ENCODE assay signal across 8 cellular contexts in genomic region chr19:5805465-5806132, GRCh38. TPM values are rescaled to one million over a fixed set of nuclear protein-coding genes. Genes with fewer than 3 reads are reported as not detected.
DNase-seq lines count a peak whose midpoint lies in the region; ATAC-seq, FAIRE-seq and TF ChIP-seq lines count a peak whose summit lies in the region.
"Had no signal": no experiment of that assay in that cellular context is flagged by ENCODE, and none has a peak within 500 bp of the region (broad histone marks: within the 10 kb centered on the region; RNA-seq: fewer than 3 reads in every experiment).

No MANE protein-coding gene starts in this region.

- H3K9ac ChIP-seq in HepG2 (ENCODE audit: insufficient read depth, low read depth, low read length) = peak overlapping the region; percentile 47; the same call in 1 of the 2 replicates

- H3K4me3 ChIP-seq in GM12865 (ENCODE audit: low read depth, low read length) (no peak overlapping the region), HepG2 (replicated peaks in 1 of 3; ENCODE audit: insufficient read depth in 1 of 3, low read depth in 2 of 3, low read length in 3 of 3) (peak overlapping the region; percentile 56 to 75 (median 63))

- WGBS in HepG2 (ENCODE audit: low lambda C conversion rate) = 4% methylated on average over 10 of the region's 46 CpGs

- ATAC-seq in HepG2 (peak; percentile 65), GM18873 (IDR thresholded peaks at IDR 0.05; ENCODE audit: low FRiP score, unreplicated experiment) (no peak)

- CTCF ChIA-PET in HepG2 (lab: Yijun Ruan, JAX; ENCODE audit: low intra/inter-chr PET ratio, low total read pairs) = interaction anchor here (3.3 to 4.6 kb wide), 3 partner anchors 18 to 86 kb away, joined by 19 to 71 read pairs (median 30); no protein-coding TSS in a partner anchor

- no peak for DNase-seq in GM12865 (ENCODE audit: low read depth)
- peak; percentile 51 for DNase-seq in NCI-H1694 (lab: John Stamatoyannopoulos, UW)
- peak; percentile 69 for DNase-seq in UCSD-AML1 (lab: John Stamatoyannopoulos, UW; ENCODE audit: unreplicated experiment)
- peak; percentile 47 for DNase-seq in central memory CD4-positive, alpha-beta T cell
- peak; percentile 65 for DNase-seq in HepG2 (ENCODE audit: low spot score)
- peak; percentile 35 for DNase-seq in stimulated activated naive CD4-positive, alpha-beta T cell treated with Interleukin-2 at 50 U/mL for 16 hours (lab: John Stamatoyannopoulos, UW)

- H3K27me3 ChIP-seq in HepG2 (ENCODE audit: control insufficient read depth in 1 of 2, insufficient read depth in 2 of 2, low read length in 2 of 2) = no peaks in the 10 kb centered on the region

- no TSS peak for BruUV-seq in HepG2 (replicated peaks; lab: Mats Ljungman, UMichigan)

- no peak for TF ChIP-seq EP300 in HepG2 (IDR thresholded peaks at IDR 0.05; ENCODE audit: low read depth in 2 of 2, low read length in 2 of 2)
- no peak for TF ChIP-seq EP300 in HepG2 (CRISPR knock-in tag; IDR thresholded peaks at IDR 0.05; ENCODE audit: borderline replicate concordance)

- peak; percentile 82 for TF ChIP-seq RAD21 in HepG2 (CRISPR knock-in tag; IDR thresholded peaks at IDR 0.05)

- in situ Hi-C loops in HepG2 (cut with HindIII; ENCODE audit: extremely low pct_ligation_motif_present, low pct_unique_long_range_greater_than_20kb) = loop anchor here (5.0 kb wide), 1 partner anchor 87 kb away; no protein-coding TSS in a partner anchor

- FAIRE-seq in HepG2 (lab: Jason Lieb, UNC) = peak; percentile 4
- FAIRE-seq: colon had no signal

- peak overlapping the region; percentile 83 for H3K4me2 ChIP-seq in HepG2 (ENCODE audit: low read depth, low read length)

- no peak overlapping the region for H2AFZ ChIP-seq in HepG2 (ENCODE audit: low read length)

- H3K79me2 ChIP-seq in HepG2 (ENCODE audit: insufficient read depth, low read length) = no peaks in the 10 kb centered on the region

- TF ChIP-seq CTCF in GM12865 (IDR thresholded peaks at IDR 0.05; ENCODE audit: insufficient read depth, low read depth, low read length, missing control alignments) (peak; percentile 49), HepG2 (CRISPR knock-in tag; IDR thresholded peaks at IDR 0.05) (peak; percentile 96)

- POLR2A ChIA-PET in HepG2 (lab: Yijun Ruan, JAX) = no interaction called here

- H3K9me3 ChIP-seq in HepG2 (ENCODE audit: low read length) = no peaks in the 10 kb centered on the region

- H3K4me1 ChIP-seq in HepG2 (ENCODE audit: insufficient read depth, low read length) = peaks cover 55% of the 10 kb centered on the region

- intact Hi-C loops in HepG2 (cut with micrococcal nuclease; ENCODE audit: unreplicated experiment) = loop anchor here (10.0 kb wide), 1 partner anchor 219 kb away; no protein-coding TSS in a partner anchor

- H3K36me3 ChIP-seq in HepG2 (replicated peaks in 1 of 2; ENCODE audit: control insufficient read depth in 1 of 2, insufficient read depth in 2 of 2, low read length in 2 of 2) = no peaks in the 10 kb centered on the region

- no peaks in the 10 kb centered on the region for H4K20me1 ChIP-seq in HepG2 (ENCODE audit: insufficient read depth, low read length)

- TF ChIP-seq POLR2A in HepG2 (IDR thresholded peaks at IDR 0.05; ENCODE audit: insufficient read depth in 1 of 2, low read depth in 2 of 2, low read length in 2 of 2) = no peak

- no peak overlapping the region for H3K27ac ChIP-seq in HepG2 (ENCODE audit: extremely low read length, insufficient read depth, low read length)

RNA-seq across cellular contexts. Expression of gene NRTN, which starts 0.7 kb away (rescaled TPM):
- 3.2 and 4.1 TPM in 2 replicates for total RNA-seq in HepG2 (2016; rRNA removed; fragmentation: Illumina TruSeq; extraction: Trizol)
- total RNA-seq in HepG2 (2016; cell fraction: cytosol; rRNA removed; fragmentation: Illumina TruSeq; extraction: Trizol; ENCODE audit: low read depth) = 6.3 and 6.9 TPM in 2 replicates
- total RNA-seq in HepG2 (2016; cell fraction: insoluble cytoplasmic fraction; rRNA removed; fragmentation: Illumina TruSeq; extraction: Trizol) = 3.3 and 3.6 TPM in 2 replicates
- total RNA-seq in HepG2 (2016; cell fraction: membrane; rRNA removed; fragmentation: Illumina TruSeq; extraction: Trizol) = 11.2 and 12.2 TPM in 2 replicates
- total RNA-seq in HepG2 (2016; cell fraction: nucleus; rRNA removed; fragmentation: Illumina TruSeq; extraction: Trizol) = 1.9 TPM in 2 replicates
- 5.3 and 7.3 TPM in 2 replicates for polyA plus RNA-seq in HepG2 (2011; rRNA removed)
- polyA plus RNA-seq in HepG2 (2011; cell fraction: cytosol; rRNA removed) = 3.3 and 7.0 TPM in 2 replicates
- polyA plus RNA-seq in HepG2 (2011; cell fraction: nucleus; rRNA removed) = 5.3 and 5.4 TPM in 2 replicates
- 3.3 and 6.4 TPM in 2 replicates for polyA plus RNA-seq in HepG2 (2012)
- 9.7 and 9.9 TPM in 2 replicates for polyA plus RNA-seq in HepG2 (2016; cell fraction: cytosol; fragmentation: Illumina TruSeq; extraction: Trizol; ENCODE audit: low read depth)
- 4.5 and 4.6 TPM in 2 replicates for polyA plus RNA-seq in HepG2 (2016; cell fraction: insoluble cytoplasmic fraction; fragmentation: Illumina TruSeq; extraction: Trizol; ENCODE audit: low read depth)
- 13.7 and 14.4 TPM in 2 replicates for polyA plus RNA-seq in HepG2 (2016; cell fraction: membrane; fragmentation: Illumina TruSeq; extraction: Trizol; ENCODE audit: low read depth)
- 2.8 and 4.0 TPM in 2 replicates for polyA plus RNA-seq in HepG2 (2016; cell fraction: nucleus; fragmentation: Illumina TruSeq; extraction: Trizol; ENCODE audit: insufficient read depth, low read depth)
- polyA minus RNA-seq in HepG2 (2011; rRNA and poly(A)+ RNA removed; ENCODE audit: low replicate concordance) = 0.14 and 10.3 TPM in 2 replicates
- polyA minus RNA-seq in HepG2 (2011; cell fraction: cytosol; rRNA and poly(A)+ RNA removed) = 5.2 and 5.8 TPM in 2 replicates
- polyA minus RNA-seq in HepG2 (2011; cell fraction: nucleus; rRNA and poly(A)+ RNA removed) = 1.2 and 1.8 TPM in 2 replicates

RNA-seq across cellular contexts. Expression of gene DUS3L, which starts 14.6 kb away (rescaled TPM):
- total RNA-seq in HepG2 (2016; rRNA removed; fragmentation: Illumina TruSeq; extraction: Trizol) = 20.6 and 25.1 TPM in 2 replicates
- total RNA-seq in HepG2 (2016; cell fraction: cytosol; rRNA removed; fragmentation: Illumina TruSeq; extraction: Trizol; ENCODE audit: low read depth) = 7.1 and 7.6 TPM in 2 replicates
- 19.2 and 25.0 TPM in 2 replicates for total RNA-seq in HepG2 (2016; cell fraction: insoluble cytoplasmic fraction; rRNA removed; fragmentation: Illumina TruSeq; extraction: Trizol)
- 8.0 and 8.5 TPM in 2 replicates for total RNA-seq in HepG2 (2016; cell fraction: membrane; rRNA removed; fragmentation: Illumina TruSeq; extraction: Trizol)
- total RNA-seq in HepG2 (2016; cell fraction: nucleus; rRNA removed; fragmentation: Illumina TruSeq; extraction: Trizol) = 16.2 and 25.2 TPM in 2 replicates
- polyA plus RNA-seq in HepG2 (2011; rRNA removed) = 13.3 and 15.6 TPM in 2 replicates
- polyA plus RNA-seq in HepG2 (2011; cell fraction: cytosol; rRNA removed) = 10.8 and 19.0 TPM in 2 replicates
- polyA plus RNA-seq in HepG2 (2011; cell fraction: nucleus; rRNA removed) = 82.5 and 110 TPM in 2 replicates
- polyA plus RNA-seq in HepG2 (2012) = 8.5 and 16.9 TPM in 2 replicates
- 2.4 and 3.1 TPM in 2 replicates for polyA plus RNA-seq in HepG2 (2016; cell fraction: cytosol; fragmentation: Illumina TruSeq; extraction: Trizol; ENCODE audit: low read depth)
- polyA plus RNA-seq in HepG2 (2016; cell fraction: insoluble cytoplasmic fraction; fragmentation: Illumina TruSeq; extraction: Trizol; ENCODE audit: low read depth) = 18.3 and 18.8 TPM in 2 replicates
- polyA plus RNA-seq in HepG2 (2016; cell fraction: membrane; fragmentation: Illumina TruSeq; extraction: Trizol; ENCODE audit: low read depth) = 6.3 TPM in 2 replicates
- polyA plus RNA-seq in HepG2 (2016; cell fraction: nucleus; fragmentation: Illumina TruSeq; extraction: Trizol; ENCODE audit: insufficient read depth, low read depth) = 41.4 and 60.6 TPM in 2 replicates
- 25.0 and 31.3 TPM in 2 replicates for polyA minus RNA-seq in HepG2 (2011; rRNA and poly(A)+ RNA removed; ENCODE audit: low replicate concordance)
- 13.3 and 13.6 TPM in 2 replicates for polyA minus RNA-seq in HepG2 (2011; cell fraction: cytosol; rRNA and poly(A)+ RNA removed)
- 16.8 and 28.8 TPM in 2 replicates for polyA minus RNA-seq in HepG2 (2011; cell fraction: nucleus; rRNA and poly(A)+ RNA removed)

RNA-seq across cellular contexts. Expression of gene PRR22, which starts 21.1 kb away (rescaled TPM):
- 0.77 and 2.3 TPM in 2 replicates for total RNA-seq in HepG2 (2016; rRNA removed; fragmentation: Illumina TruSeq; extraction: Trizol)
- total RNA-seq in HepG2 (2016; cell fraction: cytosol; rRNA removed; fragmentation: Illumina TruSeq; extraction: Trizol; ENCODE audit: low read depth) = 0.40 and 0.53 TPM in 2 replicates
- total RNA-seq in HepG2 (2016; cell fraction: insoluble cytoplasmic fraction; rRNA removed; fragmentation: Illumina TruSeq; extraction: Trizol) = 0.83 and 2.2 TPM in 2 replicates
- total RNA-seq in HepG2 (2016; cell fraction: membrane; rRNA removed; fragmentation: Illumina TruSeq; extraction: Trizol) = 0.68 and 0.93 TPM in 2 replicates
- 2.2 and 2.6 TPM in 2 replicates for total RNA-seq in HepG2 (2016; cell fraction: nucleus; rRNA removed; fragmentation: Illumina TruSeq; extraction: Trizol)
- 0.84 and 1.0 TPM in 2 replicates for polyA plus RNA-seq in HepG2 (2011; rRNA removed)
- polyA plus RNA-seq in HepG2 (2011; cell fraction: cytosol; rRNA removed) = 0.10 and 0.36 TPM in 2 replicates
- polyA plus RNA-seq in HepG2 (2011; cell fraction: nucleus; rRNA removed) = 9.3 and 11.4 TPM in 2 replicates
- polyA plus RNA-seq in HepG2 (2012) = 0.86 and 1.1 TPM in 2 replicates
- 0.27 and 0.43 TPM in 2 replicates for polyA plus RNA-seq in HepG2 (2016; cell fraction: cytosol; fragmentation: Illumina TruSeq; extraction: Trizol; ENCODE audit: low read depth)
- polyA plus RNA-seq in HepG2 (2016; cell fraction: insoluble cytoplasmic fraction; fragmentation: Illumina TruSeq; extraction: Trizol; ENCODE audit: low read depth) = 1.2 and 2.0 TPM in 2 replicates
- 0.66 and 0.97 TPM in 2 replicates for polyA plus RNA-seq in HepG2 (2016; cell fraction: membrane; fragmentation: Illumina TruSeq; extraction: Trizol; ENCODE audit: low read depth)
- 10.5 and 11.2 TPM in 2 replicates for polyA plus RNA-seq in HepG2 (2016; cell fraction: nucleus; fragmentation: Illumina TruSeq; extraction: Trizol; ENCODE audit: insufficient read depth, low read depth)
- 0.35 and 0.70 TPM in 2 replicates for polyA minus RNA-seq in HepG2 (2011; rRNA and poly(A)+ RNA removed; ENCODE audit: low replicate concordance)
- polyA minus RNA-seq in HepG2 (2011; cell fraction: cytosol; rRNA and poly(A)+ RNA removed) = 0.59 and 0.62 TPM in 2 replicates
- polyA minus RNA-seq in HepG2 (2011; cell fraction: nucleus; rRNA and poly(A)+ RNA removed) = 0.62 and 1.7 TPM in 2 replicates

RNA-seq across cellular contexts. Expression of gene FUT6, which starts 33.9 kb away (rescaled TPM):
- 5.0 and 8.2 TPM in 2 replicates for total RNA-seq in HepG2 (2016; rRNA removed; fragmentation: Illumina TruSeq; extraction: Trizol)
- total RNA-seq in HepG2 (2016; cell fraction: cytosol; rRNA removed; fragmentation: Illumina TruSeq; extraction: Trizol; ENCODE audit: low read depth) = 0.97 and 1.6 TPM in 2 replicates
- total RNA-seq in HepG2 (2016; cell fraction: insoluble cytoplasmic fraction; rRNA removed; fragmentation: Illumina TruSeq; extraction: Trizol) = 5.0 and 7.9 TPM in 2 replicates
- 3.2 and 4.2 TPM in 2 replicates for total RNA-seq in HepG2 (2016; cell fraction: membrane; rRNA removed; fragmentation: Illumina TruSeq; extraction: Trizol)
- total RNA-seq in HepG2 (2016; cell fraction: nucleus; rRNA removed; fragmentation: Illumina TruSeq; extraction: Trizol) = 5.8 and 8.5 TPM in 2 replicates
- polyA plus RNA-seq in HepG2 (2011; rRNA removed) = 27.7 and 53.3 TPM in 2 replicates
- 33.1 and 34.4 TPM in 2 replicates for polyA plus RNA-seq in HepG2 (2011; cell fraction: cytosol; rRNA removed)
- polyA plus RNA-seq in HepG2 (2011; cell fraction: nucleus; rRNA removed) = 43.6 and 59.1 TPM in 2 replicates
- 15.4 and 18.7 TPM in 2 replicates for polyA plus RNA-seq in HepG2 (2012)
- 0.97 and 1.0 TPM in 2 replicates for polyA plus RNA-seq in HepG2 (2016; cell fraction: cytosol; fragmentation: Illumina TruSeq; extraction: Trizol; ENCODE audit: low read depth)
- polyA plus RNA-seq in HepG2 (2016; cell fraction: insoluble cytoplasmic fraction; fragmentation: Illumina TruSeq; extraction: Trizol; ENCODE audit: low read depth) = 5.1 and 6.0 TPM in 2 replicates
- 3.2 and 3.6 TPM in 2 replicates for polyA plus RNA-seq in HepG2 (2016; cell fraction: membrane; fragmentation: Illumina TruSeq; extraction: Trizol; ENCODE audit: low read depth)
- 11.4 and 11.8 TPM in 2 replicates for polyA plus RNA-seq in HepG2 (2016; cell fraction: nucleus; fragmentation: Illumina TruSeq; extraction: Trizol; ENCODE audit: insufficient read depth, low read depth)
- polyA minus RNA-seq in HepG2 (2011; rRNA and poly(A)+ RNA removed; ENCODE audit: low replicate concordance) = 80.4 TPM in 1 of 2 replicates, not detected in the other
- 21.4 and 25.8 TPM in 2 replicates for polyA minus RNA-seq in HepG2 (2011; cell fraction: cytosol; rRNA and poly(A)+ RNA removed)
- polyA minus RNA-seq in HepG2 (2011; cell fraction: nucleus; rRNA and poly(A)+ RNA removed) = 22.5 and 47.7 TPM in 2 replicates

RNA-seq across cellular contexts. Expression of gene FUT3, which starts 45.6 kb away (rescaled TPM):
- 0.20 and 0.53 TPM in 2 replicates for total RNA-seq in HepG2 (2016; rRNA removed; fragmentation: Illumina TruSeq; extraction: Trizol)
- total RNA-seq in HepG2 (2016; cell fraction: cytosol; rRNA removed; fragmentation: Illumina TruSeq; extraction: Trizol; ENCODE audit: low read depth) = 0.10 TPM in 1 of 2 replicates, not detected in the other
- total RNA-seq in HepG2 (2016; cell fraction: insoluble cytoplasmic fraction; rRNA removed; fragmentation: Illumina TruSeq; extraction: Trizol) = 0.39 TPM in 1 of 2 replicates, not detected in the other
- total RNA-seq in HepG2 (2016; cell fraction: membrane; rRNA removed; fragmentation: Illumina TruSeq; extraction: Trizol) = 0.14 and 0.15 TPM in 2 replicates
- total RNA-seq in HepG2 (2016; cell fraction: nucleus; rRNA removed; fragmentation: Illumina TruSeq; extraction: Trizol) = 0.34 TPM in 1 of 2 replicates, not detected in the other
- polyA plus RNA-seq in HepG2 (2011; rRNA removed) = 1.1 and 1.6 TPM in 2 replicates
- polyA plus RNA-seq in HepG2 (2011; cell fraction: cytosol; rRNA removed) = 0.74 and 0.86 TPM in 2 replicates
- 0.96 and 1.5 TPM in 2 replicates for polyA plus RNA-seq in HepG2 (2011; cell fraction: nucleus; rRNA removed)
- 0.52 and 2.4 TPM in 2 replicates for polyA plus RNA-seq in HepG2 (2012)
- polyA plus RNA-seq in HepG2 (2016; cell fraction: cytosol; fragmentation: Illumina TruSeq; extraction: Trizol; ENCODE audit: low read depth) = 0.07 TPM in 1 of 2 replicates, not detected in the other
- 0.12 and 0.23 TPM in 2 replicates for polyA plus RNA-seq in HepG2 (2016; cell fraction: insoluble cytoplasmic fraction; fragmentation: Illumina TruSeq; extraction: Trizol; ENCODE audit: low read depth)
- 0.17 TPM in 1 of 2 replicates, not detected in the other for polyA plus RNA-seq in HepG2 (2016; cell fraction: membrane; fragmentation: Illumina TruSeq; extraction: Trizol; ENCODE audit: low read depth)
- polyA plus RNA-seq in HepG2 (2016; cell fraction: nucleus; fragmentation: Illumina TruSeq; extraction: Trizol; ENCODE audit: insufficient read depth, low read depth) = 0.57 and 0.83 TPM in 2 replicates
- 0.80 TPM in 1 of 2 replicates, not detected in the other for polyA minus RNA-seq in HepG2 (2011; rRNA and poly(A)+ RNA removed; ENCODE audit: low replicate concordance)
- 0.69 TPM in 1 of 2 replicates, not detected in the other for polyA minus RNA-seq in HepG2 (2011; cell fraction: cytosol; rRNA and poly(A)+ RNA removed)
- 0.26 and 2.9 TPM in 2 replicates for polyA minus RNA-seq in HepG2 (2011; cell fraction: nucleus; rRNA and poly(A)+ RNA removed)
